ENCODE assay signal across 8 cellular contexts in genomic region chr5:39148983-39149534, GRCh38.
DNase-seq lines count a peak whose midpoint lies in the region; ATAC-seq, FAIRE-seq and TF ChIP-seq lines count a peak whose summit lies in the region.

No MANE protein-coding gene starts in this region.

- peak; percentile 15 for DNase-seq in ACHN
- DNase-seq in GM13977 (ENCODE audit: low spot score), result peak; percentile 11
- peak in 1 of 2 donors; percentile 7 for DNase-seq in frontal cortex (ENCODE audit: low spot score in 2 of 2)
- DNase-seq in omental fat pad (ENCODE audit: low spot score), result no peak
- no peak for DNase-seq in SKM-1 (lab: John Stamatoyannopoulos, UW; ENCODE audit: unreplicated experiment)

- TF ChIP-seq CTCF in GM13977 (IDR thresholded peaks at IDR 0.05; ENCODE audit: extremely low read depth, insufficient read depth, missing control alignments) (peak; percentile 35), omental fat pad (IDR thresholded peaks at IDR 0.05) (no peak)

- FAIRE-seq in TTC549 (lab: Jason Lieb, UNC), result peak; percentile 85
- FAIRE-seq in frontal cortex (lab: Jason Lieb, UNC), result peak; percentile 89

- no peak for ATAC-seq in omental fat pad (ENCODE audit: low FRiP score)
- no peak for ATAC-seq in GM21717 (IDR thresholded peaks at IDR 0.05; ENCODE audit: unreplicated experiment)
- no peak for ATAC-seq in HG03280 (IDR thresholded peaks at IDR 0.05; ENCODE audit: unreplicated experiment)

- in situ Hi-C loops in ACHN (cut with HindIII; ENCODE audit: low pct_ligation_motif_present, low pct_unique_long_range_greater_than_20kb, low sequenced_read_pairs) (no loop called here), GM13977 (cut with MboI; ENCODE audit: low pct_unique_long_range_greater_than_20kb, low sequenced_read_pairs, unreplicated experiment) (no loop called here)

Comparison
In these comparisons a context has a peak if more than half of its experiments do, and no peak if none do; other contexts are left out.
1. DNase-seq: peak in ACHN (single experiment) and GM13977 (single experiment); none in omental fat pad (single experiment) and SKM-1 (single experiment).